In the genomic region with DNA sequence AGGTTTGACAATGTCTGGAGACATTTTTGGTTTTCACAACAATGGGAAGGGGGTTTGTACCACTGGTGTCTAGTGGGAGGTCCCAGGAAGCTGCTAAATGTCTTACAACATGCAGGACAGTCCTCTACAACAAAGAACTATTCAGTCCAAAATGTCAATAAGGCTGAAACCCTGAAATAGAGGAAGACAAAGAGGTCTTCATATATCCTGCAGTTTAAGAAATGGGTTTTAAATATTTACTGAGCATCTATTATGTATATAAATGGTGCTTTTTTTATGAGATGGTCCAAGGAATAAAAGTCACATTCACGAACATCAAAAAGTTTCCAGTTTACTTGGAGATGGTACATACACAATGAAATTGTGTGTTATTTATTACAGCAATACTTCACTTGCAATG, we compare ENCODE assay signal across 31 cellular contexts.
DNase-seq lines count a peak whose midpoint lies in the region; ATAC-seq and TF ChIP-seq lines count a peak whose summit lies in the region.
"Had no signal": no experiment of that assay in that cellular context is flagged by ENCODE, and none has a peak within 500 bp of the region (broad histone marks: within the 10 kb centered on the region; RNA-seq: fewer than 3 reads in every experiment).

No MANE protein-coding gene starts in this region.

- H4K20me1 ChIP-seq in KMS-11 (ENCODE audit: insufficient read depth): no peaks in the 10 kb centered on the region

- CTCF ChIA-PET in MCF 10A (lab: Yijun Ruan, JAX): no interaction called here

- H3K27me3 Mint-ChIP-seq in activated CD4-positive, alpha-beta T cell treated with anti-CD3 and anti-CD28 coated beads, Interleukin-2, amount 10 ng/mL, durations not matched to agents 24 days and 14 days: no peaks in the 10 kb centered on the region
- no peaks in the 10 kb centered on the region for H3K27me3 Mint-ChIP-seq in activated T-helper 17 cell treated with anti-CD3 and anti-CD28 coated beads, Interleukin-2, amount 50 U/mL, for 72 hours
- no peaks in the 10 kb centered on the region for H3K27me3 Mint-ChIP-seq in naive B cell
- no peaks in the 10 kb centered on the region for H3K27me3 Mint-ChIP-seq in MCF 10A (ENCODE audit: insufficient read depth, unreplicated experiment)
- H3K27me3 Mint-ChIP-seq: activated CD4-positive, alpha-beta T cell treated with anti-CD3 and anti-CD28 coated beads, Interleukin-2, amount 10 ng/mL, durations not matched to agents 7 days and 5 days; effector memory CD8-positive, alpha-beta T cell; naive thymus-derived CD4-positive, alpha-beta T cell had no signal

- H3K4me1 ChIP-seq in KMS-11 (ENCODE audit: low read depth, poor library complexity, severe bottlenecking): peaks cover 43% of the 10 kb centered on the region
- H3K4me1 ChIP-seq: ascending aorta, psoas muscle, transverse colon had no signal

- H3K4me1 Mint-ChIP-seq in activated CD4-positive, alpha-beta T cell treated with anti-CD3 and anti-CD28 coated beads, Interleukin-2, amount 10 ng/mL, durations not matched to agents 24 days and 14 days: peaks cover 71% of the 10 kb centered on the region
- peaks cover 13% of the 10 kb centered on the region for H3K4me1 Mint-ChIP-seq in activated T-helper 17 cell treated with anti-CD3 and anti-CD28 coated beads, Interleukin-2, amount 50 U/mL, for 72 hours
- H3K4me1 Mint-ChIP-seq in naive B cell: peaks cover 37 to 58% (median 39%) of the 10 kb centered on the region in 3 donors
- H3K4me1 Mint-ChIP-seq in MCF 10A (ENCODE audit: insufficient read depth, unreplicated experiment): peaks cover 3% of the 10 kb centered on the region
- H3K4me1 Mint-ChIP-seq: mesothelial cell of epicardium had no signal

- H3K36me3 ChIP-seq in KMS-11 (ENCODE audit: insufficient read depth) (no peaks in the 10 kb centered on the region), MG63 (no peaks in the 10 kb centered on the region)
- H3K36me3 ChIP-seq: ascending aorta, cardiac muscle cell, transverse colon had no signal

- no peak overlapping the region for H2AFZ ChIP-seq in KMS-11 (ENCODE audit: low read depth)

- H3K79me2 ChIP-seq in KMS-11 (ENCODE audit: insufficient read depth, low read depth): no peaks in the 10 kb centered on the region

- no peak for ATAC-seq in activated T-helper 17 cell treated with anti-CD3 and anti-CD28 coated beads, Interleukin-2, amount 50 U/mL, for 72 hours (replicated peaks)
- ATAC-seq in naive B cell (ENCODE audit: low read depth in 2 of 2): no peak
- ATAC-seq: effector memory CD8-positive, alpha-beta T cell; naive thymus-derived CD4-positive, alpha-beta T cell; psoas muscle had no signal

- H3K9me3 ChIP-seq in MG63: no peaks in the 10 kb centered on the region
- H3K9me3 ChIP-seq: ascending aorta, psoas muscle, transverse colon had no signal

- peaks cover 18% of the 10 kb centered on the region for H3K9me3 Mint-ChIP-seq in activated CD4-positive, alpha-beta T cell treated with anti-CD3 and anti-CD28 coated beads, Interleukin-2, amount 10 ng/mL, durations not matched to agents 24 days and 14 days
- peaks cover 9% of the 10 kb centered on the region for H3K9me3 Mint-ChIP-seq in activated T-helper 17 cell treated with anti-CD3 and anti-CD28 coated beads, Interleukin-2, amount 50 U/mL, for 72 hours
- H3K9me3 Mint-ChIP-seq in naive B cell: peaks cover 0 to 6% (median 0%) of the 10 kb centered on the region in 7 donors
- H3K9me3 Mint-ChIP-seq in MCF 10A (ENCODE audit: unreplicated experiment): peaks cover 6% of the 10 kb centered on the region
- H3K9me3 Mint-ChIP-seq: effector memory CD8-positive, alpha-beta T cell had no signal

- POLR2A ChIA-PET in MCF 10A (lab: Yijun Ruan, JAX): no interaction called here

- intact Hi-C loops in activated CD4-positive, alpha-beta T cell treated with anti-CD3 and anti-CD28 coated beads, Interleukin-2, amount 10 ng/mL, durations not matched to agents 24 days and 14 days (cut with micrococcal nuclease): loop anchor here (10.0 kb wide), 1 partner anchor 914 kb away; no protein-coding TSS in a partner anchor
- intact Hi-C loops in MCF 10A (cut with micrococcal nuclease): no loop called here

- BruUV-seq in MCF 10A (replicated peaks; lab: Mats Ljungman, UMichigan): no TSS peak

- H3K4me3 Mint-ChIP-seq in activated CD4-positive, alpha-beta T cell treated with anti-CD3 and anti-CD28 coated beads, Interleukin-2, amount 10 ng/mL, durations not matched to agents 24 days and 14 days: no peak overlapping the region
- H3K4me3 Mint-ChIP-seq in activated T-helper 17 cell treated with anti-CD3 and anti-CD28 coated beads, Interleukin-2, amount 50 U/mL, for 72 hours: peak overlapping the region; percentile 53
- H3K4me3 Mint-ChIP-seq in naive B cell (peak overlapping the region in 1 of 8 donors; percentile 67), MCF 10A (ENCODE audit: unreplicated experiment) (no peak overlapping the region)
- H3K4me3 Mint-ChIP-seq: activated CD4-positive, alpha-beta T cell treated with anti-CD3 and anti-CD28 coated beads, Interleukin-2, amount 10 ng/mL, durations not matched to agents 7 days and 5 days; effector memory CD8-positive, alpha-beta T cell; mesothelial cell of epicardium; naive thymus-derived CD4-positive, alpha-beta T cell had no signal

- H3K27ac Mint-ChIP-seq in activated CD4-positive, alpha-beta T cell treated with anti-CD3 and anti-CD28 coated beads, Interleukin-2, amount 10 ng/mL, durations not matched to agents 24 days and 14 days: peak overlapping the region; percentile 96
- H3K27ac Mint-ChIP-seq in activated T-helper 17 cell treated with anti-CD3 and anti-CD28 coated beads, Interleukin-2, amount 50 U/mL, for 72 hours: peak overlapping the region; percentile 97
- peak overlapping the region in 4 of 6 donors; percentile 78 to 98 (median 95) for H3K27ac Mint-ChIP-seq in naive B cell
- H3K27ac Mint-ChIP-seq in MCF 10A (ENCODE audit: low read depth, unreplicated experiment): no peak overlapping the region
- H3K27ac Mint-ChIP-seq: mesothelial cell of epicardium had no signal

- peak; percentile 52 for DNase-seq in activated CD4-positive, alpha-beta T cell treated with anti-CD3 and anti-CD28 coated beads, Interleukin-2, amount 10 ng/mL, durations not matched to agents 24 days and 14 days
- no peak for DNase-seq in activated CD4-positive, alpha-beta T cell treated with anti-CD3 and anti-CD28 coated beads, Interleukin-2, amount 50 U/mL, for 48 hours
- no peak for DNase-seq in naive B cell
- DNase-seq in MG63: no peak
- no peak for DNase-seq in MCF 10A (ENCODE audit: unreplicated experiment)
- DNase-seq in stimulated activated naive CD4-positive, alpha-beta T cell treated with Interleukin-2 at 50 U/mL for 16 hours (lab: John Stamatoyannopoulos, UW): no peak
- DNase-seq: activated CD4-positive, alpha-beta T cell treated with anti-CD3 and anti-CD28 coated beads, Interleukin-2, amount 10 ng/mL, durations not matched to agents 7 days and 5 days; activated naive CD4-positive, alpha-beta T cell; cortex of kidney; DMS153; effector memory CD8-positive, alpha-beta T cell; erythroblast; H7; head of caudate nucleus; IMR-90; kidney; naive thymus-derived CD4-positive, alpha-beta T cell; NCI-H1105 treated with DMSO at 0.1 percent for 48 hours; NCI-H2029; NCI-H2227 treated with DMSO at 0.1 percent for 48 hours; occipital lobe; psoas muscle; stimulated activated CD4-positive, alpha-beta T cell treated with anti-CD3 and anti-CD28 coated beads, Interleukin-15, amount 100 ng/mL, for 24 hours; transverse colon had no signal

- H3K36me3 Mint-ChIP-seq in activated CD4-positive, alpha-beta T cell treated with anti-CD3 and anti-CD28 coated beads, Interleukin-2, amount 10 ng/mL, durations not matched to agents 24 days and 14 days (ENCODE audit: low read depth): peaks cover 5% of the 10 kb centered on the region
- peaks cover 5% of the 10 kb centered on the region for H3K36me3 Mint-ChIP-seq in activated T-helper 17 cell treated with anti-CD3 and anti-CD28 coated beads, Interleukin-2, amount 50 U/mL, for 72 hours (ENCODE audit: low read depth)
- H3K36me3 Mint-ChIP-seq in naive B cell: no peaks in the 10 kb centered on the region
- H3K36me3 Mint-ChIP-seq in MCF 10A (ENCODE audit: insufficient read depth, unreplicated experiment): peaks cover 6% of the 10 kb centered on the region
- H3K36me3 Mint-ChIP-seq: mesothelial cell of epicardium had no signal

- H3K27me3 ChIP-seq in KMS-11 (ENCODE audit: insufficient read depth, low read depth) (no peaks in the 10 kb centered on the region), MG63 (no peaks in the 10 kb centered on the region)
- H3K27me3 ChIP-seq: ascending aorta, cardiac muscle cell, transverse colon had no signal

- H3K4me2 ChIP-seq in KMS-11: peak overlapping the region; percentile 71

- no peak overlapping the region for H3K9ac ChIP-seq in KMS-11

- TF ChIP-seq CTCF in KMS-11 (conservative IDR thresholded peaks at IDR 0.05; ENCODE audit: low read depth, low read length): no peak
- no peak for TF ChIP-seq CTCF in MCF 10A (IDR thresholded peaks at IDR 0.05; ENCODE audit: unreplicated experiment)

- peak overlapping the region; percentile 87; the same call in 1 of the 2 replicates for H3K27ac ChIP-seq in KMS-11
- H3K27ac ChIP-seq: ascending aorta, cardiac muscle cell, psoas muscle, SK-N-MC, transverse colon, VCaP had no signal

- H3K4me3 ChIP-seq in KMS-11 (IDR thresholded peaks at IDR 0.05; ENCODE audit: insufficient read depth, low read depth, low read length) (no peak overlapping the region), MG63 (no peak overlapping the region)
- H3K4me3 ChIP-seq: ascending aorta, cardiac muscle cell, psoas muscle, SK-N-MC, transverse colon had no signal
